In genomic region chr9:68627104-68627503, GRCh38 we compare ENCODE assay signal across 28 cellular contexts.
"Had no signal": no experiment of that assay in that cellular context is flagged by ENCODE, and none has a peak within 500 bp of the region (broad histone marks: within the 10 kb centered on the region; RNA-seq: fewer than 3 reads in every experiment).

No MANE protein-coding gene starts in this region.

- H3K27ac Mint-ChIP-seq: stimulated activated effector memory CD8-positive, alpha-beta T cell treated with anti-CD3 and anti-CD28 coated beads, Interleukin-12 subunit alpha, Interleukin-12 subunit beta, amount 100 ng/mL, for 72 hours; stimulated activated memory B cell treated with anti-CD40 and anti-IgM and Interleukin-4, amounts not matched to agents 10 μg/mL and 1 μg/mL and 100 μg/mL, for 72 hours; stimulated activated naive B cell treated with anti-CD40 and anti-IgM and Interleukin-4, amounts not matched to agents 10 μg/mL and 1 μg/mL and 100 μg/mL, for 72 hours; stimulated activated naive CD8-positive, alpha-beta T cell treated with anti-CD3 and anti-CD28 coated beads, Interleukin-15, amount 100 ng/mL, for 72 hours; stimulated activated naive CD8-positive, alpha-beta T cell treated with anti-CD3 and anti-CD28 coated beads, Interleukin-15, Interleukin-2, amounts not matched to agents 100 ng/mL and 50 ng/mL, for 24 hours; type B pancreatic cell had no signal

- H3K27me3 ChIP-seq: stomach, suprapubic skin, testis, thyroid gland, tibial artery, tibial nerve, transverse colon, upper lobe of left lung, upper lobe of right lung, uterus, vagina had no signal

- H3K4me3 Mint-ChIP-seq: stimulated activated effector memory CD8-positive, alpha-beta T cell treated with anti-CD3 and anti-CD28 coated beads, Interleukin-12 subunit alpha, Interleukin-12 subunit beta, amount 100 ng/mL, for 72 hours; stimulated activated memory B cell treated with anti-CD40 and anti-IgM and Interleukin-4, amounts not matched to agents 10 μg/mL and 1 μg/mL and 100 μg/mL, for 72 hours; stimulated activated naive B cell treated with anti-CD40 and anti-IgM and Interleukin-4, amounts not matched to agents 10 μg/mL and 1 μg/mL and 100 μg/mL, for 72 hours; stimulated activated naive CD8-positive, alpha-beta T cell treated with anti-CD3 and anti-CD28 coated beads, Interleukin-15, amount 100 ng/mL, for 72 hours; stimulated activated naive CD8-positive, alpha-beta T cell treated with anti-CD3 and anti-CD28 coated beads, Interleukin-15, Interleukin-2, amounts not matched to agents 100 ng/mL and 50 ng/mL, for 24 hours; type B pancreatic cell had no signal

- DNase-seq: stimulated activated CD4-positive, alpha-beta T cell treated with anti-CD3 and anti-CD28 coated beads, Interleukin-2, amount 100 ng/mL, for 48 hours; stimulated activated CD4-positive, alpha-beta T cell treated with anti-CD3 and anti-CD28 coated beads, Interleukin-4, amount 100 ng/mL, for 1 hour; stimulated activated CD4-positive, alpha-beta T cell treated with anti-CD3 and anti-CD28 coated beads, Interleukin-4, amount 100 ng/mL, for 24 hours; stimulated activated CD4-positive, alpha-beta T cell treated with anti-CD3 and anti-CD28 coated beads, Interleukin-4, amount 100 ng/mL, for 4 hours; stimulated activated CD8-positive, alpha-beta memory T cell treated with anti-CD3 and anti-CD28 coated beads, Interleukin-4, amount 100 ng/mL, for 48 hours; stimulated activated naive B cell treated with anti-CD40 and anti-IgM and Interleukin-4, amounts not matched to agents 10 μg/mL and 1 μg/mL and 100 μg/mL, for 72 hours; stimulated activated naive CD4-positive, alpha-beta T cell; stimulated activated naive CD4-positive, alpha-beta T cell treated with Interleukin-2 at 50 U/mL for 16 hours; stimulated activated naive CD8-positive, alpha-beta T cell treated with anti-CD3 and anti-CD28 coated beads, Interleukin-15, amount 100 ng/mL, for 72 hours; stimulated activated naive CD8-positive, alpha-beta T cell treated with anti-CD3 and anti-CD28 coated beads, Interleukin-15, Interleukin-2, amounts not matched to agents 100 U/mL and 50 U/mL, for 24 hours; stomach; substantia nigra; testis; thyroid gland; tibial artery; transverse colon; upper lobe of left lung; upper lobe of right lung; uterus had no signal

- H3K9me3 Mint-ChIP-seq: stimulated activated effector memory CD8-positive, alpha-beta T cell treated with anti-CD3 and anti-CD28 coated beads, Interleukin-12 subunit alpha, Interleukin-12 subunit beta, amount 100 ng/mL, for 72 hours; stimulated activated memory B cell treated with anti-CD40 and anti-IgM and Interleukin-4, amounts not matched to agents 10 μg/mL and 1 μg/mL and 100 μg/mL, for 72 hours; stimulated activated naive B cell treated with anti-CD40 and anti-IgM and Interleukin-4, amounts not matched to agents 10 μg/mL and 1 μg/mL and 100 μg/mL, for 72 hours; stimulated activated naive CD8-positive, alpha-beta T cell treated with anti-CD3 and anti-CD28 coated beads, Interleukin-15, amount 100 ng/mL, for 72 hours; stimulated activated naive CD8-positive, alpha-beta T cell treated with anti-CD3 and anti-CD28 coated beads, Interleukin-15, Interleukin-2, amounts not matched to agents 100 ng/mL and 50 ng/mL, for 24 hours; type B pancreatic cell had no signal

- ATAC-seq: stimulated activated effector memory CD8-positive, alpha-beta T cell treated with anti-CD3 and anti-CD28 coated beads, Interleukin-12 subunit alpha, Interleukin-12 subunit beta, amount 100 ng/mL, for 72 hours; stimulated activated memory B cell treated with anti-CD40 and anti-IgM and Interleukin-4, amounts not matched to agents 10 μg/mL and 1 μg/mL and 100 μg/mL, for 72 hours; stimulated activated naive B cell treated with anti-CD40 and anti-IgM and Interleukin-4, amounts not matched to agents 10 μg/mL and 1 μg/mL and 100 μg/mL, for 72 hours; stimulated activated naive CD8-positive, alpha-beta T cell treated with anti-CD3 and anti-CD28 coated beads, Interleukin-15, amount 100 ng/mL, for 72 hours; stimulated activated naive CD8-positive, alpha-beta T cell treated with anti-CD3 and anti-CD28 coated beads, Interleukin-15, Interleukin-2, amounts not matched to agents 100 U/mL and 50 U/mL, for 24 hours; upper lobe of right lung had no signal

- H3K4me1 ChIP-seq: stomach, suprapubic skin, testis, thyroid gland, tibial artery, tibial nerve, transverse colon, upper lobe of left lung, upper lobe of right lung, uterus, vagina had no signal

- FAIRE-seq: urothelium cell line had no signal

- H3K27me3 Mint-ChIP-seq: stimulated activated memory B cell treated with anti-CD40 and anti-IgM and Interleukin-4, amounts not matched to agents 10 μg/mL and 1 μg/mL and 100 μg/mL, for 72 hours; stimulated activated naive B cell treated with anti-CD40 and anti-IgM and Interleukin-4, amounts not matched to agents 10 μg/mL and 1 μg/mL and 100 μg/mL, for 72 hours had no signal

- H3K4me3 ChIP-seq: stomach, suprapubic skin, testis, thoracic aorta, thyroid gland, tibial artery, tibial nerve, transverse colon, upper lobe of left lung, upper lobe of right lung, uterus, vagina had no signal

- H3K36me3 Mint-ChIP-seq: stimulated activated effector memory CD8-positive, alpha-beta T cell treated with anti-CD3 and anti-CD28 coated beads, Interleukin-12 subunit alpha, Interleukin-12 subunit beta, amount 100 ng/mL, for 72 hours; stimulated activated memory B cell treated with anti-CD40 and anti-IgM and Interleukin-4, amounts not matched to agents 10 μg/mL and 1 μg/mL and 100 μg/mL, for 72 hours; stimulated activated naive B cell treated with anti-CD40 and anti-IgM and Interleukin-4, amounts not matched to agents 10 μg/mL and 1 μg/mL and 100 μg/mL, for 72 hours; type B pancreatic cell had no signal

- H3K27ac ChIP-seq: stomach, suprapubic skin, testis, thoracic aorta, thyroid gland, tibial artery, tibial nerve, transverse colon, upper lobe of left lung, upper lobe of right lung, uterus, vagina had no signal

- H3K9me3 ChIP-seq: stomach, suprapubic skin, testis, thoracic aorta, thyroid gland, tibial artery, tibial nerve, transverse colon, upper lobe of left lung, upper lobe of right lung, uterus, vagina had no signal

- H3K4me1 Mint-ChIP-seq: stimulated activated effector memory CD8-positive, alpha-beta T cell treated with anti-CD3 and anti-CD28 coated beads, Interleukin-12 subunit alpha, Interleukin-12 subunit beta, amount 100 ng/mL, for 72 hours; stimulated activated memory B cell treated with anti-CD40 and anti-IgM and Interleukin-4, amounts not matched to agents 10 μg/mL and 1 μg/mL and 100 μg/mL, for 72 hours; stimulated activated naive CD8-positive, alpha-beta T cell treated with anti-CD3 and anti-CD28 coated beads, Interleukin-15, amount 100 ng/mL, for 72 hours had no signal

- H3K36me3 ChIP-seq: stomach, suprapubic skin, thoracic aorta, thyroid gland, tibial artery, tibial nerve, transverse colon, upper lobe of left lung, upper lobe of right lung, uterus, vagina had no signal
